In the genomic region with DNA sequence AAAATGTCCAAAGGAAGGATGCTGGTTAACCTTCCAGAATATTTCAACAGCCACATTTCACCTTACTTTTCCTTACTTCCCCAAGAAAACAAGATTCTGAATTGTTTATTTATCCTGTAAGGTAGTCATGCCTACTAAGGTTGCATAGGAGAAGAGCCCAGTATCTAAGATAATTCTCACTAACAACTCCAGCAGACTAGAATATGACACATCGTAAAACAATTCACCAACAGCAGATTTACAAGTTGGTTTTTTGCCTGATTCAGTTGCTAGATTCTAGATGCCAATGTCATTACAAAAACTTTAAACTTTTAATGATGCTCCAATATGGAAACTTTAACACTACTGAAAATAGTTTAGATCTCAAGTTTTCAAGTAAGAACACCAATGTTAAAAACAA, we compare ENCODE assay signal across 1 cellular context.
TF ChIP-seq lines count a peak whose summit lies in the region.

No MANE protein-coding gene starts in this region.

TF ChIP-seq in SK-N-SH, 30 proteins besides CTCF, POLR2A, EP300 and RAD21:
- TF ChIP-seq FOSL2 (IDR thresholded peaks at IDR 0.05; ENCODE audit: borderline replicate concordance, low read depth) (0 out of 2 replicates have a peak, but pooled peaks have one; percentile 13), CHD2 (IDR thresholded peaks at IDR 0.05; ENCODE audit: low read length, partially characterized antibody) (no peak)
